ENCODE assay signal across 8 cellular contexts in genomic region chr16:11093578-11094074, GRCh38.
DNase-seq lines count a peak whose midpoint lies in the region; ATAC-seq and TF ChIP-seq lines count a peak whose summit lies in the region.
"Had no signal": no experiment of that assay in that cellular context is flagged by ENCODE, and none has a peak within 500 bp of the region (broad histone marks: within the 10 kb centered on the region; RNA-seq: fewer than 3 reads in every experiment).

No MANE protein-coding gene starts in this region.

- DNase-seq in NOMO-1 treated with DMSO at 0.1 percent for 48 hours (lab: John Stamatoyannopoulos, UW; ENCODE audit: unreplicated experiment) = no peak
- no peak for DNase-seq in activated gamma-delta T cell treated with Interleukin-2 at 50 U/mL for 16 hours
- DNase-seq: hippocampal formation had no signal

- no peaks in the 10 kb centered on the region for H3K79me2 ChIP-seq in KMS-11 (ENCODE audit: insufficient read depth, low read depth)

- ATAC-seq in GM21576 (IDR thresholded peaks at IDR 0.05; ENCODE audit: unreplicated experiment) (peak; percentile 3), GM18858 (IDR thresholded peaks at IDR 0.05; ENCODE audit: unreplicated experiment) (no peak)

- H3K36me3 Mint-ChIP-seq in dendritic cell treated with granulocyte-macrophage colony-stimulating factor and Interleukin-4, amounts not matched to agents 40 ng/mL and 50 ng/mL, for 4 days (ENCODE audit: low read depth) = peaks cover 33% of the 10 kb centered on the region

- peaks cover 54% of the 10 kb centered on the region for H3K4me1 ChIP-seq in KMS-11 (ENCODE audit: low read depth, poor library complexity, severe bottlenecking)

- H3K27ac Mint-ChIP-seq in dendritic cell treated with granulocyte-macrophage colony-stimulating factor and Interleukin-4, amounts not matched to agents 40 ng/mL and 50 ng/mL, for 4 days = peak overlapping the region; percentile 37

- peak overlapping the region; percentile 55; the same call in 1 of the 2 replicates for H3K9ac ChIP-seq in KMS-11

- peak overlapping the region; percentile 89 for H3K4me2 ChIP-seq in KMS-11

- H2AFZ ChIP-seq in KMS-11 (ENCODE audit: low read depth) = peak overlapping the region; percentile 35; the same call in 1 of the 2 replicates

- peaks cover 43% of the 10 kb centered on the region for H3K4me1 Mint-ChIP-seq in dendritic cell treated with granulocyte-macrophage colony-stimulating factor and Interleukin-4, amounts not matched to agents 40 ng/mL and 50 ng/mL, for 4 days (ENCODE audit: low read depth)

- no peaks in the 10 kb centered on the region for H3K36me3 ChIP-seq in KMS-11 (ENCODE audit: insufficient read depth)

- H3K27me3 Mint-ChIP-seq in dendritic cell treated with granulocyte-macrophage colony-stimulating factor and Interleukin-4, amounts not matched to agents 40 ng/mL and 50 ng/mL, for 4 days = no peaks in the 10 kb centered on the region

- H3K27ac ChIP-seq in KMS-11 (peak overlapping the region; percentile 92), skin epidermis (peak overlapping the region in 16 of 21 experiments; percentile 19 to 80 (median 52))

- H3K27me3 ChIP-seq in KMS-11 (ENCODE audit: insufficient read depth, low read depth) = no peaks in the 10 kb centered on the region

- intact Hi-C loops in dendritic cell treated with granulocyte-macrophage colony-stimulating factor and Interleukin-4, amounts not matched to agents 40 ng/mL and 50 ng/mL, for 4 days (cut with micrococcal nuclease) = no loop called here

- no peaks in the 10 kb centered on the region for H4K20me1 ChIP-seq in KMS-11 (ENCODE audit: insufficient read depth)

- no peak overlapping the region for H3K4me3 Mint-ChIP-seq in dendritic cell treated with granulocyte-macrophage colony-stimulating factor and Interleukin-4, amounts not matched to agents 40 ng/mL and 50 ng/mL, for 4 days

- no peak overlapping the region for H3K4me3 ChIP-seq in KMS-11 (IDR thresholded peaks at IDR 0.05; ENCODE audit: insufficient read depth, low read depth, low read length)
- H3K4me3 ChIP-seq in skin epidermis = no peak overlapping the region

- no peak for TF ChIP-seq CTCF in KMS-11 (conservative IDR thresholded peaks at IDR 0.05; ENCODE audit: low read depth, low read length)

- H3K9me3 Mint-ChIP-seq in dendritic cell treated with granulocyte-macrophage colony-stimulating factor and Interleukin-4, amounts not matched to agents 40 ng/mL and 50 ng/mL, for 4 days = no peaks in the 10 kb centered on the region
